ENCODE assay signal across 8 cellular contexts in genomic region chr19:29211041-29211440, GRCh38. TPM values are rescaled to one million over a fixed set of nuclear protein-coding genes. Genes with fewer than 3 reads are reported as not detected.
A peak's percentile ranks its signal among the peaks of the same experiment; 100 is the strongest.
DNase-seq lines count a peak whose midpoint lies in the region; ATAC-seq and TF ChIP-seq lines count a peak whose summit lies in the region.
"Not testable (repeated sequence)": the region's sequence is repeated elsewhere in the genome, so short reads cannot be mapped to it uniquely, and the experiment has no call there.

No MANE protein-coding gene starts in this region.

- H3K4me3 Mint-ChIP-seq in activated T-helper 17 cell treated with anti-CD3 and anti-CD28 coated beads, Interleukin-2, amount 50 U/mL, for 72 hours, result peak overlapping the region; percentile 99
- H3K4me3 Mint-ChIP-seq in natural killer cell treated with Interleukin-12 subunit alpha and Interleukin-12 subunit beta and Interleukin-15 and Interleukin-18, amount 100 ng/mL, for 72 hours, result peak overlapping the region; percentile 99
- peak overlapping the region; percentile 88 for H3K4me3 Mint-ChIP-seq in stimulated activated memory B cell treated with anti-CD40 and anti-IgM and Interleukin-4, amounts not matched to agents 10 μg/mL and 1 μg/mL and 100 μg/mL, for 72 hours

- H4K20me1 ChIP-seq in BLaER1, result peaks cover 62% of the 10 kb centered on the region

- H3K27ac Mint-ChIP-seq in activated T-helper 17 cell treated with anti-CD3 and anti-CD28 coated beads, Interleukin-2, amount 50 U/mL, for 72 hours, result peak overlapping the region; percentile 98
- H3K27ac Mint-ChIP-seq in natural killer cell treated with Interleukin-12 subunit alpha and Interleukin-12 subunit beta and Interleukin-15 and Interleukin-18, amount 100 ng/mL, for 72 hours, result peak overlapping the region; percentile 96
- peak overlapping the region; percentile 95 for H3K27ac Mint-ChIP-seq in stimulated activated memory B cell treated with anti-CD40 and anti-IgM and Interleukin-4, amounts not matched to agents 10 μg/mL and 1 μg/mL and 100 μg/mL, for 72 hours

- not testable (repeated sequence) for ATAC-seq in activated T-helper 17 cell treated with anti-CD3 and anti-CD28 coated beads, Interleukin-2, amount 50 U/mL, for 72 hours (replicated peaks); heart right ventricle; natural killer cell treated with Interleukin-12 subunit alpha and Interleukin-12 subunit beta and Interleukin-15 and Interleukin-18, amount 100 ng/mL, for 72 hours; stimulated activated memory B cell treated with anti-CD40 and anti-IgM and Interleukin-4, amounts not matched to agents 10 μg/mL and 1 μg/mL and 100 μg/mL, for 72 hours

- H3K27me3 ChIP-seq in BLaER1, heart right ventricle: not testable (repeated sequence)

- peaks cover 35% of the 10 kb centered on the region for H3K4me1 Mint-ChIP-seq in activated T-helper 17 cell treated with anti-CD3 and anti-CD28 coated beads, Interleukin-2, amount 50 U/mL, for 72 hours
- H3K4me1 Mint-ChIP-seq in natural killer cell treated with Interleukin-12 subunit alpha and Interleukin-12 subunit beta and Interleukin-15 and Interleukin-18, amount 100 ng/mL, for 72 hours (ENCODE audit: low read depth in 2 of 2), result peaks cover 39 to 48% of the 10 kb centered on the region in 2 donors
- H3K4me1 Mint-ChIP-seq in stimulated activated memory B cell treated with anti-CD40 and anti-IgM and Interleukin-4, amounts not matched to agents 10 μg/mL and 1 μg/mL and 100 μg/mL, for 72 hours, result peaks cover 30% of the 10 kb centered on the region

- peaks cover 21% of the 10 kb centered on the region for H3K4me1 ChIP-seq in BLaER1
- H3K4me1 ChIP-seq in HEK293 (ENCODE audit: control insufficient read depth, insufficient read depth, low read length), result peaks cover 35% of the 10 kb centered on the region
- H3K4me1 ChIP-seq in heart right ventricle, result peaks cover 13 to 49% (median 33%) of the 10 kb centered on the region in 9 donors

- 94% methylated on average over 2 of the region's 3 CpGs for WGBS in heart right ventricle, 2 donors

- intact Hi-C loops in heart right ventricle (cut with DNase I), result not testable (repeated sequence)

- H3K27me3 Mint-ChIP-seq in activated T-helper 17 cell treated with anti-CD3 and anti-CD28 coated beads, Interleukin-2, amount 50 U/mL, for 72 hours; natural killer cell treated with Interleukin-12 subunit alpha and Interleukin-12 subunit beta and Interleukin-15 and Interleukin-18, amount 100 ng/mL, for 72 hours; stimulated activated memory B cell treated with anti-CD40 and anti-IgM and Interleukin-4, amounts not matched to agents 10 μg/mL and 1 μg/mL and 100 μg/mL, for 72 hours: not testable (repeated sequence)

- peak overlapping the region; percentile 92 for H3K4me2 ChIP-seq in BLaER1

- H3K27ac ChIP-seq in BLaER1; HEK293 (ENCODE audit: extremely low read depth, low read depth, low read length); SK-N-MC; coronary artery; heart right ventricle: not testable (repeated sequence)

- H3K9me3 Mint-ChIP-seq in activated T-helper 17 cell treated with anti-CD3 and anti-CD28 coated beads, Interleukin-2, amount 50 U/mL, for 72 hours; natural killer cell treated with Interleukin-12 subunit alpha and Interleukin-12 subunit beta and Interleukin-15 and Interleukin-18, amount 100 ng/mL, for 72 hours; stimulated activated memory B cell treated with anti-CD40 and anti-IgM and Interleukin-4, amounts not matched to agents 10 μg/mL and 1 μg/mL and 100 μg/mL, for 72 hours: not testable (repeated sequence)

- H3K9me3 ChIP-seq in BLaER1; HEK293 (ENCODE audit: control insufficient read depth, insufficient read depth, low read depth, low read length); SK-N-MC (ENCODE audit: low read depth, low read length); heart right ventricle: not testable (repeated sequence)

- H3K4me3 ChIP-seq in BLaER1 (peak overlapping the region; percentile 100), SK-N-MC (peak overlapping the region; percentile 99), coronary artery (peak overlapping the region; percentile 86), heart right ventricle (peak overlapping the region in 9 of 10 donors; percentile 86 to 99 (median 94))
- not testable (repeated sequence) for H3K4me3 ChIP-seq in HEK293 (ENCODE audit: low read depth, low read length)

- H3K9ac ChIP-seq in BLaER1; SK-N-MC (ENCODE audit: insufficient read length): not testable (repeated sequence)

- POLR2A ChIA-PET in HEK293 (lab: Yijun Ruan, JAX), result not testable (repeated sequence)

- TF ChIP-seq CTCF in HEK293 (tag by site-specific recombination; IDR thresholded peaks at IDR 0.05); coronary artery (IDR thresholded peaks at IDR 0.05); heart right ventricle (IDR thresholded peaks at IDR 0.05): not testable (repeated sequence)

- not testable (repeated sequence) for DNase-seq in SK-N-MC (ENCODE audit: low read depth, low spot score); coronary artery (ENCODE audit: low spot score); heart right ventricle; natural killer cell treated with Interleukin-12 subunit alpha and Interleukin-12 subunit beta and Interleukin-15 and Interleukin-18, amount 100 ng/mL, for 72 hours (ENCODE audit: low spot score)

- H3K36me3 ChIP-seq in BLaER1, result peaks cover 42% of the 10 kb centered on the region
- H3K36me3 ChIP-seq in HEK293 (ENCODE audit: control insufficient read depth in 2 of 2, insufficient read depth in 1 of 2, low read length in 2 of 2), result peaks cover 35 to 36% of the 10 kb centered on the region in 2 experiments
- peaks cover 31% of the 10 kb centered on the region for H3K36me3 ChIP-seq in SK-N-MC (ENCODE audit: insufficient read depth, low read length)
- H3K36me3 ChIP-seq in heart right ventricle, result peaks cover 0 to 22% (median 10%) of the 10 kb centered on the region in 9 donors

- CTCF ChIA-PET in HEK293 (lab: Yijun Ruan, JAX), result not testable (repeated sequence)

- peaks cover 60% of the 10 kb centered on the region for H3K36me3 Mint-ChIP-seq in activated T-helper 17 cell treated with anti-CD3 and anti-CD28 coated beads, Interleukin-2, amount 50 U/mL, for 72 hours (ENCODE audit: low read depth)
- H3K36me3 Mint-ChIP-seq in natural killer cell treated with Interleukin-12 subunit alpha and Interleukin-12 subunit beta and Interleukin-15 and Interleukin-18, amount 100 ng/mL, for 72 hours, result peaks cover 24% of the 10 kb centered on the region
- H3K36me3 Mint-ChIP-seq in stimulated activated memory B cell treated with anti-CD40 and anti-IgM and Interleukin-4, amounts not matched to agents 10 μg/mL and 1 μg/mL and 100 μg/mL, for 72 hours, result peaks cover 34% of the 10 kb centered on the region

TF ChIP-seq in HEK293, 187 proteins besides CTCF, POLR2A, EP300 and RAD21:
- TF ChIP-seq ZNF366 (tag by site-specific recombination; conservative IDR thresholded peaks at IDR 0.05), result peak; percentile 38; the same call in 1 of the 2 replicates
- TF ChIP-seq ZNF555 (tag by site-specific recombination; conservative IDR thresholded peaks at IDR 0.05), result 0 out of 2 replicates have a peak, but pooled peaks have one; percentile 3
- peak; percentile 73 for TF ChIP-seq SCRT2 (tag by site-specific recombination; IDR thresholded peaks at IDR 0.05)
- peak; percentile 16; the same call in 1 of the 2 replicates for TF ChIP-seq ZNF280D (tag by site-specific recombination; IDR thresholded peaks at IDR 0.05)

RNA-seq across cellular contexts. Expression of gene UQCRFS1, which starts 1.9 kb away (rescaled TPM):
- 10 to 100 TPM; 23.1 to 44.2 TPM for total RNA-seq in activated T-helper 17 cell treated with anti-CD3 and anti-CD28 coated beads, Interleukin-2, amount 50 U/mL, for 72 hours
- total RNA-seq in heart right ventricle, result 100 to 1,000 TPM; 104 to 200 (median 164) TPM
- 100 to 1,000 TPM in 1 of 2 donors, 10 to 100 TPM in 1; 18.7 to 127 TPM for polyA plus RNA-seq in heart right ventricle
- total RNA-seq in natural killer cell treated with Interleukin-12 subunit alpha and Interleukin-12 subunit beta and Interleukin-15 and Interleukin-18, amount 100 ng/mL, for 72 hours, result 10 to 100 TPM; 27.3 to 33.6 TPM
